11 cellular contexts compared by ENCODE assay signal in the genomic region with DNA sequence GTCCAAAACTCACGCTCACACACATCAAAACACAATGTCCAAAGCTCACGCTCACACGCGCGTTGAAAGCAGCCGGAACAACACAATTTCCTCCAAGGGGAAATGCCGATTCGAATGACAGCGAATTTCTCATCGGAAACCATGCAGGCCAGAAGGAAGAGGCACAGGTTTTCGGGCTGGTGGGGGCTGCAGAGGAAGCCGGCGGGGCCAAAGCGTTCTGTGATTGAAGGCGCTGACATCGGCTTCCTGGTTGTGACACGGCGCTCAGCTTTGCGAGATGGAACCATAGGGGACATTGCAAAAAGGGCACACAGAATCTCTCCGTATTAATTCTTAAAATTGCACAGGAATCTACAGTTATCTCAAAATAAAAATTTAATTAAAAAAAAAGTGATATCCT.
DNase-seq lines count a peak whose midpoint lies in the region; ATAC-seq and TF ChIP-seq lines count a peak whose summit lies in the region.
"Had no signal": no experiment of that assay in that cellular context is flagged by ENCODE, and none has a peak within 500 bp of the region (broad histone marks: within the 10 kb centered on the region; RNA-seq: fewer than 3 reads in every experiment).

No MANE protein-coding gene starts in this region.

- no peak for TF ChIP-seq CTCF in CD4-positive, alpha-beta T cell (IDR thresholded peaks at IDR 0.05)
- no peak for TF ChIP-seq CTCF in GM23338 (conservative IDR thresholded peaks at IDR 0.05; ENCODE audit: low read depth in 2 of 2)

- H3K36me3 ChIP-seq in GM23338 (ENCODE audit: insufficient read depth) = no peaks in the 10 kb centered on the region

- peaks cover 13% of the 10 kb centered on the region for H3K4me1 Mint-ChIP-seq in CD4-positive, alpha-beta T cell (ENCODE audit: low read depth)
- no peaks in the 10 kb centered on the region for H3K4me1 Mint-ChIP-seq in GM23338
- H3K4me1 Mint-ChIP-seq: endodermal cell had no signal

- H3K9me3 ChIP-seq in CD4-positive, alpha-beta T cell (ENCODE audit: control insufficient read depth, low read length) = peaks cover 4% of the 10 kb centered on the region

- H3K4me2 ChIP-seq in GM23338 = no peak overlapping the region

- peak; percentile 43 to 72 (median 59) for DNase-seq in CD4-positive, alpha-beta T cell
- DNase-seq in activated CD4-positive, alpha-beta T cell treated with anti-CD3 and anti-CD28 coated beads, Interleukin-2, amount 50 U/mL, for 48 hours = peak; percentile 55 to 65
- DNase-seq in activated naive CD4-positive, alpha-beta T cell treated with anti-CD3 and anti-CD28 coated beads, Interleukin-2, amount 50 U/mL, for 72 hours (ENCODE audit: low spot score in 2 of 2) = peak in 1 of 2 donors; percentile 44
- DNase-seq in stimulated activated CD4-positive, alpha-beta T cell treated with anti-CD3 and anti-CD28 coated beads, Interleukin-1b, Interleukin-23, amount 100 ng/mL, for 4 hours (ENCODE audit: low read depth in 2 of 2) = peak; percentile 36 to 47
- DNase-seq in GM23338 (ENCODE audit: low spot score) (no peak), NCI-H2196 (lab: John Stamatoyannopoulos, UW; ENCODE audit: unreplicated experiment) (no peak)
- DNase-seq: endodermal cell, NCI-H187 treated with DMSO at 0.1 percent for 48 hours, small intestine had no signal

- POLR2A ChIA-PET in CD4-positive, alpha-beta T cell (lab: Charles Lee) = interaction anchor here (0.7 to 4.1 kb wide), 11 partner anchors 9 to 571 kb away, joined by 3 to 80 read pairs (median 4); a partner anchor contains a TSS

- CTCF ChIA-PET in CD4-positive, alpha-beta T cell (lab: Charles Lee) = interaction anchor here (1.2 to 2.0 kb wide), 2 partner anchors 14 to 29 kb away, joined by 3 to 5 read pairs; no protein-coding TSS in a partner anchor

- peaks cover 11% of the 10 kb centered on the region for H3K36me3 Mint-ChIP-seq in CD4-positive, alpha-beta T cell (ENCODE audit: low read depth)
- peaks cover 0 to 6% of the 10 kb centered on the region in 2 donors for H3K36me3 Mint-ChIP-seq in activated naive CD4-positive, alpha-beta T cell treated with anti-CD3 and anti-CD28 coated beads, Interleukin-2, amount 50 U/mL, for 72 hours
- H3K36me3 Mint-ChIP-seq in GM23338 (ENCODE audit: low read depth) = no peaks in the 10 kb centered on the region

- peak; percentile 85 for ATAC-seq in CD4-positive, alpha-beta T cell (ENCODE audit: poor library complexity)
- peak; percentile 73 to 78 for ATAC-seq in activated naive CD4-positive, alpha-beta T cell treated with anti-CD3 and anti-CD28 coated beads, Interleukin-2, amount 50 U/mL, for 72 hours
- no peak for ATAC-seq in GM23338
- no peak for ATAC-seq in HG03342 (IDR thresholded peaks at IDR 0.05; ENCODE audit: unreplicated experiment)
- ATAC-seq in HG03439 (IDR thresholded peaks at IDR 0.05; ENCODE audit: unreplicated experiment) = no peak

- H3K9me3 Mint-ChIP-seq in CD4-positive, alpha-beta T cell = no peaks in the 10 kb centered on the region
- H3K9me3 Mint-ChIP-seq in activated naive CD4-positive, alpha-beta T cell treated with anti-CD3 and anti-CD28 coated beads, Interleukin-2, amount 50 U/mL, for 72 hours = no peaks in the 10 kb centered on the region
- peaks cover 4% of the 10 kb centered on the region; the same call in 2 of the 3 replicates for H3K9me3 Mint-ChIP-seq in GM23338
- H3K9me3 Mint-ChIP-seq: endodermal cell had no signal

- H3K9me2 ChIP-seq in GM23338 (ENCODE audit: insufficient read depth) = no peaks in the 10 kb centered on the region

- H3K4me1 ChIP-seq in GM23338 (ENCODE audit: insufficient read depth) = no peaks in the 10 kb centered on the region

- no peaks in the 10 kb centered on the region for H3K27me3 Mint-ChIP-seq in CD4-positive, alpha-beta T cell
- H3K27me3 Mint-ChIP-seq in GM23338 (ENCODE audit: insufficient read depth, low read depth, poor library complexity) = peaks cover 9% of the 10 kb centered on the region

- intact Hi-C loops in CD4-positive, alpha-beta T cell (cut with DNase I, micrococcal nuclease) = loop anchor here in 1 of 2 experiments (1.0 kb wide), 1 partner anchor 11 kb away; no protein-coding TSS in a partner anchor

- no peak overlapping the region for H3K27ac Mint-ChIP-seq in CD4-positive, alpha-beta T cell
- H3K27ac Mint-ChIP-seq in activated naive CD4-positive, alpha-beta T cell treated with anti-CD3 and anti-CD28 coated beads, Interleukin-2, amount 50 U/mL, for 72 hours = no peak overlapping the region
- H3K27ac Mint-ChIP-seq in GM23338 = no peak overlapping the region
- H3K27ac Mint-ChIP-seq: endodermal cell had no signal

- peak overlapping the region; percentile 75 for H3K27ac ChIP-seq in CD4-positive, alpha-beta T cell (ENCODE audit: low read depth, low read length)
- H3K27ac ChIP-seq in GM23338 (ENCODE audit: low read depth) = no peak overlapping the region

- H2AFZ ChIP-seq in GM23338 = no peak overlapping the region; the same call in 1 of the 2 replicates

- H3K4me3 ChIP-seq in GM23338 = no peak overlapping the region

- no peak overlapping the region for H3K4me3 Mint-ChIP-seq in CD4-positive, alpha-beta T cell
- no peak overlapping the region for H3K4me3 Mint-ChIP-seq in GM23338
- H3K4me3 Mint-ChIP-seq: endodermal cell had no signal

- H3K79me2 ChIP-seq in GM23338 (replicated peaks; ENCODE audit: insufficient read depth) = no peaks in the 10 kb centered on the region

- H3K27me3 ChIP-seq in CD4-positive, alpha-beta T cell (ENCODE audit: control insufficient read depth, insufficient read depth, low read length) = no peaks in the 10 kb centered on the region
- no peaks in the 10 kb centered on the region for H3K27me3 ChIP-seq in GM23338 (ENCODE audit: insufficient read depth)

- H3F3A ChIP-seq in GM23338 (replicated peaks; ENCODE audit: low read depth) = no peaks in the 10 kb centered on the region

- H4K20me1 ChIP-seq in GM23338 (replicated peaks; ENCODE audit: insufficient read depth) = no peaks in the 10 kb centered on the region

TF ChIP-seq in GM23338, 12 proteins besides CTCF, POLR2A, EP300 and RAD21:
- TF ChIP-seq ZNF331 (CRISPR knock-in tag; IDR thresholded peaks at IDR 0.05; ENCODE audit: low read depth) (no peak), JUNB (IDR thresholded peaks at IDR 0.05; ENCODE audit: unreplicated experiment) (no peak), CREB1 (CRISPR knock-in tag; IDR thresholded peaks at IDR 0.05; ENCODE audit: low read depth) (no peak), ZNF114 (CRISPR knock-in tag; IDR thresholded peaks at IDR 0.05) (no peak), NANOG (IDR thresholded peaks at IDR 0.05; ENCODE audit: borderline replicate concordance) (no peak)
- TF ChIP-seq, protein P1, sequence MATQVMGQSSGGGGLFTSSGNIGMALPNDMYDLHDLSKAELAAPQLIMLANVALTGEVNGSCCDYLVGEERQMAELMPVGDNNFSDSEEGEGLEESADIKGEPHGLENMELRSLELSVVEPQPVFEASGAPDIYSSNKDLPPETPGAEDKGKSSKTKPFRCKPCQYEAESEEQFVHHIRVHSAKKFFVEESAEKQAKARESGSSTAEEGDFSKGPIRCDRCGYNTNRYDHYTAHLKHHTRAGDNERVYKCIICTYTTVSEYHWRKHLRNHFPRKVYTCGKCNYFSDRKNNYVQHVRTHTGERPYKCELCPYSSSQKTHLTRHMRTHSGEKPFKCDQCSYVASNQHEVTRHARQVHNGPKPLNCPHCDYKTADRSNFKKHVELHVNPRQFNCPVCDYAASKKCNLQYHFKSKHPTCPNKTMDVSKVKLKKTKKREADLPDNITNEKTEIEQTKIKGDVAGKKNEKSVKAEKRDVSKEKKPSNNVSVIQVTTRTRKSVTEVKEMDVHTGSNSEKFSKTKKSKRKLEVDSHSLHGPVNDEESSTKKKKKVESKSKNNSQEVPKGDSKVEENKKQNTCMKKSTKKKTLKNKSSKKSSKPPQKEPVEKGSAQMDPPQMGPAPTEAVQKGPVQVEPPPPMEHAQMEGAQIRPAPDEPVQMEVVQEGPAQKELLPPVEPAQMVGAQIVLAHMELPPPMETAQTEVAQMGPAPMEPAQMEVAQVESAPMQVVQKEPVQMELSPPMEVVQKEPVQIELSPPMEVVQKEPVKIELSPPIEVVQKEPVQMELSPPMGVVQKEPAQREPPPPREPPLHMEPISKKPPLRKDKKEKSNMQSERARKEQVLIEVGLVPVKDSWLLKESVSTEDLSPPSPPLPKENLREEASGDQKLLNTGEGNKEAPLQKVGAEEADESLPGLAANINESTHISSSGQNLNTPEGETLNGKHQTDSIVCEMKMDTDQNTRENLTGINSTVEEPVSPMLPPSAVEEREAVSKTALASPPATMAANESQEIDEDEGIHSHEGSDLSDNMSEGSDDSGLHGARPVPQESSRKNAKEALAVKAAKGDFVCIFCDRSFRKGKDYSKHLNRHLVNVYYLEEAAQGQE (IDR thresholded peaks at IDR 0.05; ENCODE audit: unreplicated experiment) = no peak
- TF ChIP-seq, protein P2, sequence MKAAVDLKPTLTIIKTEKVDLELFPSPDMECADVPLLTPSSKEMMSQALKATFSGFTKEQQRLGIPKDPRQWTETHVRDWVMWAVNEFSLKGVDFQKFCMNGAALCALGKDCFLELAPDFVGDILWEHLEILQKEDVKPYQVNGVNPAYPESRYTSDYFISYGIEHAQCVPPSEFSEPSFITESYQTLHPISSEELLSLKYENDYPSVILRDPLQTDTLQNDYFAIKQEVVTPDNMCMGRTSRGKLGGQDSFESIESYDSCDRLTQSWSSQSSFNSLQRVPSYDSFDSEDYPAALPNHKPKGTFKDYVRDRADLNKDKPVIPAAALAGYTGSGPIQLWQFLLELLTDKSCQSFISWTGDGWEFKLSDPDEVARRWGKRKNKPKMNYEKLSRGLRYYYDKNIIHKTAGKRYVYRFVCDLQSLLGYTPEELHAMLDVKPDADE (IDR thresholded peaks at IDR 0.05) = no peak

Comparison
In these comparisons a context has a peak if more than half of its experiments do, and no peak if none do; other contexts are left out.
1. ATAC-seq: peak in CD4-positive, alpha-beta T cell (single experiment) and activated naive CD4-positive, alpha-beta T cell treated with anti-CD3 and anti-CD28 coated beads, Interleukin-2, amount 50 U/mL, for 72 hours (2 of 2); none in GM23338 (single experiment), HG03342 (single experiment) and HG03439 (single experiment).
2. DNase-seq: peak in CD4-positive, alpha-beta T cell (10 of 10), activated CD4-positive, alpha-beta T cell treated with anti-CD3 and anti-CD28 coated beads, Interleukin-2, amount 50 U/mL, for 48 hours (2 of 2) and stimulated activated CD4-positive, alpha-beta T cell treated with anti-CD3 and anti-CD28 coated beads, Interleukin-1b, Interleukin-23, amount 100 ng/mL, for 4 hours (2 of 2); none in GM23338 (single experiment) and NCI-H2196 (single experiment).